In the genomic region with DNA sequence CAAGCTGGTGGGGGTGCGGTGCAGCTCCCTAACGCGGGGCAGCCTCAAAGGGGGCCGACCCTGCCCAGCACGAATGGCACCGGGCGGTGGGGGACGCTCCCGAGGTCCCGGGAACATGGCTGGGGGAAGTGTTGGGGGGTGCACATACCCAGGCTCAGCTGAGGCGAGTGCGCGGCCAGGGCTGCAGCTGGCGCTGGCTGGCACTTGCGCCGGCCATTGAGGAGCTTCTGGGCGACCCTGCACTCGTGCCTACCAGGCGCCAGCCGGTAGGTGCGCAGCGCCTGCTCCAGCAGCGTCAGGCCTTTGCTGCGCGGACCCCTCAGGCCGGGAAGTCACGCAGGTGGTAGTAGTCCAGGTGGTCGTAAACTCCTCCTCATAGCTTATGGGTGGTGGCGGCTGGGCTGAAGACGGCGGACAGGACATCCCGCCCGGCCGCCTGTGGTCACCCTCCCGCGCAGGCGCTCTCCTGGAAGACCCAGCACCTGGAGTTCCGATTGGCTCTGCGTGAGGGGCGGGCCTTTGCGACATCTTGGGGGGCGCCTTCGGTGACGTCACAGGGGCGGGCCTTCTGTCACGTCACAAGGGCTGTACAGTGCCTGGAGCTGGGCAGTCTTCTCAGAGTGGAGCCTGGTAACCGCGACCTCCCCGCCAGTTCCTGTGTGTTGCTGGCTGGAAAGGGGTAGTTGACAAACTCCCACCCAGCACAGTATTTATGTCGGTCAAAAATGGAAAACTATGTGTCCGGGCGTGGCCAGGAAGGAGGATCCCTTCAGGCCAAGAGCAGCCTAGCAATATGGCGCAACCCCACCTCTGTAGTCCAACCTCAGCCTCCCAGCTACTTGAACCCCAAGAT, we compare ENCODE assay signal across 8 cellular contexts.
A peak's percentile ranks its signal among the peaks of the same experiment; 100 is the strongest.
DNase-seq lines count a peak whose midpoint lies in the region; ATAC-seq and TF ChIP-seq lines count a peak whose summit lies in the region.
"Not testable (repeated sequence)": the region's sequence is repeated elsewhere in the genome, so short reads cannot be mapped to it uniquely, and the experiment has no call there.

No MANE protein-coding gene starts in this region.

- not testable (repeated sequence) for H2BK120ac ChIP-seq in mesenchymal stem cell (ENCODE audit: low read depth, low read length)

- intact Hi-C loops in CD8-positive, alpha-beta T cell (cut with DNase I, micrococcal nuclease), result loop anchor here (1.0 to 10.0 kb wide), 6 partner anchors 43 to 294 kb away; a partner anchor contains a TSS

- H3K4me3 ChIP-seq in CD8-positive, alpha-beta T cell (ENCODE audit: low read depth, low read length), result peak overlapping the region; percentile 77
- H3K4me3 ChIP-seq in mesenchymal stem cell (ENCODE audit: insufficient read depth in 1 of 2, low read depth in 1 of 2, low read length in 2 of 2), result peak overlapping the region; percentile 85 to 90

- CTCF ChIA-PET in CD8-positive, alpha-beta T cell (lab: Charles Lee), result not testable (repeated sequence)

- 63% methylated on average over 40 of the region's 53 CpGs for WGBS in mesenchymal stem cell

- peak overlapping the region in 1 of 2 experiments; percentile 44 for H3K14ac ChIP-seq in mesenchymal stem cell (ENCODE audit: low read length in 2 of 2)

- H3K27ac Mint-ChIP-seq in CD8-positive, alpha-beta T cell, result peak overlapping the region; percentile 97
- H3K27ac Mint-ChIP-seq in effector memory CD8-positive, alpha-beta T cell, result peak overlapping the region; percentile 91 to 94

- POLR2A ChIA-PET in CD8-positive, alpha-beta T cell (lab: Charles Lee), result interaction anchor here (0.8 kb wide), 1 partner anchor 75 kb away, joined by 3 read pairs; a partner anchor contains a TSS

- H2BK15ac ChIP-seq in mesenchymal stem cell (ENCODE audit: low read depth, poor library complexity, severe bottlenecking), result not testable (repeated sequence)

- peak overlapping the region; percentile 89 for H3K9ac ChIP-seq in mesenchymal stem cell (ENCODE audit: low read length)

- not testable (repeated sequence) for H2BK12ac ChIP-seq in mesenchymal stem cell (ENCODE audit: low read length in 2 of 2)

- H2BK5ac ChIP-seq in mesenchymal stem cell (ENCODE audit: low read depth, low read length, poor library complexity, severe bottlenecking), result not testable (repeated sequence)

- H2AK5ac ChIP-seq in mesenchymal stem cell (ENCODE audit: low read length, severe bottlenecking), result not testable (repeated sequence)

- peak; percentile 97 for ATAC-seq in CD8-positive, alpha-beta T cell
- ATAC-seq in GM19438 (IDR thresholded peaks at IDR 0.05; ENCODE audit: low read depth, unreplicated experiment) (peak; percentile 100), HG03558 (IDR thresholded peaks at IDR 0.05; ENCODE audit: extremely low read depth, unreplicated experiment) (peak; percentile 98)
- ATAC-seq in effector memory CD8-positive, alpha-beta T cell (replicated peaks), result peak; percentile 96

- H3K9me3 ChIP-seq in CD8-positive, alpha-beta T cell (ENCODE audit: low read length); mesenchymal stem cell (ENCODE audit: control insufficient read depth, low read length): not testable (repeated sequence)

- peak overlapping the region; percentile 89 for H3K27ac ChIP-seq in CD8-positive, alpha-beta T cell (ENCODE audit: low read depth, low read length)
- not testable (repeated sequence) for H3K27ac ChIP-seq in mesenchymal stem cell (ENCODE audit: low read length, poor library complexity, severe bottlenecking)

- not testable (repeated sequence) for H3K4ac ChIP-seq in mesenchymal stem cell (ENCODE audit: low read depth in 1 of 2, low read length in 2 of 2)

- H3K36me3 Mint-ChIP-seq in CD8-positive, alpha-beta T cell, result not testable (repeated sequence)
- H3K36me3 Mint-ChIP-seq in effector memory CD8-positive, alpha-beta T cell (ENCODE audit: insufficient read depth), result peaks cover 10% of the 10 kb centered on the region

- H3K27me3 Mint-ChIP-seq in CD8-positive, alpha-beta T cell (ENCODE audit: low read depth); effector memory CD8-positive, alpha-beta T cell: not testable (repeated sequence)

- not testable (repeated sequence) for H3K4me1 Mint-ChIP-seq in CD8-positive, alpha-beta T cell (ENCODE audit: low read depth); effector memory CD8-positive, alpha-beta T cell (ENCODE audit: low read depth in 2 of 2)

- peak overlapping the region; percentile 82 for H4K8ac ChIP-seq in mesenchymal stem cell (ENCODE audit: low read length)

- H3K18ac ChIP-seq in mesenchymal stem cell (ENCODE audit: low read depth in 1 of 2, low read length in 2 of 2), result peak overlapping the region in 1 of 2 experiments; percentile 37

- not testable (repeated sequence) for H3K4me1 ChIP-seq in CD8-positive, alpha-beta T cell (ENCODE audit: insufficient read depth, low read length); mesenchymal stem cell (ENCODE audit: control insufficient read depth, insufficient read depth, low read depth, low read length)

- TF ChIP-seq CTCF in CD8-positive, alpha-beta T cell (IDR thresholded peaks at IDR 0.05), result not testable (repeated sequence)

- H3K23ac ChIP-seq in mesenchymal stem cell (ENCODE audit: low read length in 2 of 2), result not testable (repeated sequence)

- not testable (repeated sequence) for H3K79me1 ChIP-seq in mesenchymal stem cell (replicated peaks; ENCODE audit: low read length, poor library complexity, severe bottlenecking)

- peak overlapping the region; percentile 37 for H3K4me2 ChIP-seq in mesenchymal stem cell (ENCODE audit: low read length, poor library complexity, severe bottlenecking)

- peak overlapping the region; percentile 92 for H3K4me3 Mint-ChIP-seq in CD8-positive, alpha-beta T cell
- H3K4me3 Mint-ChIP-seq in effector memory CD8-positive, alpha-beta T cell, result peak overlapping the region; percentile 88 to 89

- peak overlapping the region; percentile 36 for H2AFZ ChIP-seq in mesenchymal stem cell (ENCODE audit: low read depth, low read length)

- H3K36me3 ChIP-seq in CD8-positive, alpha-beta T cell (ENCODE audit: insufficient read depth, low read length); mesenchymal stem cell (ENCODE audit: control insufficient read depth in 1 of 2, insufficient read depth in 2 of 2, low read depth in 1 of 2, low read length in 2 of 2): not testable (repeated sequence)

- not testable (repeated sequence) for H3K9me3 Mint-ChIP-seq in CD8-positive, alpha-beta T cell; effector memory CD8-positive, alpha-beta T cell

- peak; percentile 78 to 97 (median 93) for DNase-seq in CD8-positive, alpha-beta T cell
- DNase-seq in NK-92 (lab: John Stamatoyannopoulos, UW; ENCODE audit: unreplicated experiment) (peak; percentile 34), mesenchymal stem cell (peak; percentile 88)
- DNase-seq in activated CD8-positive, alpha-beta memory T cell treated with anti-CD3 and anti-CD28 coated beads, Interleukin-2, amount 50 U/mL, for 1 hour (ENCODE audit: extremely low read depth), result peak; percentile 78
- peak; percentile 91 to 94 (median 92) for DNase-seq in effector memory CD8-positive, alpha-beta T cell
- peak; percentile 72 to 87 (median 87) for DNase-seq in stimulated activated CD4-positive, alpha-beta T cell treated with anti-CD3 and anti-CD28 coated beads, TNF-alpha, amount 100 ng/mL, for 48 hours (ENCODE audit: low read depth in 3 of 3)

- H4K91ac ChIP-seq in mesenchymal stem cell (ENCODE audit: low read length), result not testable (repeated sequence)

- H3K27me3 ChIP-seq in CD8-positive, alpha-beta T cell (ENCODE audit: insufficient read depth, low read length); mesenchymal stem cell (ENCODE audit: control insufficient read depth in 1 of 2, insufficient read depth in 1 of 2, low read length in 2 of 2): not testable (repeated sequence)

Comparison
In these comparisons a context has a peak if more than half of its experiments do, and no peak if none do; other contexts are left out.
1. DNase-seq: peak in every context shown above with its lines; median percentile 93 in CD8-positive, alpha-beta T cell; 92 in effector memory CD8-positive, alpha-beta T cell; 88 in mesenchymal stem cell; 87 in stimulated activated CD4-positive, alpha-beta T cell treated with anti-CD3 and anti-CD28 coated beads, TNF-alpha, amount 100 ng/mL, for 48 hours; 78 in activated CD8-positive, alpha-beta memory T cell treated with anti-CD3 and anti-CD28 coated beads, Interleukin-2, amount 50 U/mL, for 1 hour; 34 in NK-92.